Comparison of ENCODE assay signal across 14 cellular contexts in the genomic region with DNA sequence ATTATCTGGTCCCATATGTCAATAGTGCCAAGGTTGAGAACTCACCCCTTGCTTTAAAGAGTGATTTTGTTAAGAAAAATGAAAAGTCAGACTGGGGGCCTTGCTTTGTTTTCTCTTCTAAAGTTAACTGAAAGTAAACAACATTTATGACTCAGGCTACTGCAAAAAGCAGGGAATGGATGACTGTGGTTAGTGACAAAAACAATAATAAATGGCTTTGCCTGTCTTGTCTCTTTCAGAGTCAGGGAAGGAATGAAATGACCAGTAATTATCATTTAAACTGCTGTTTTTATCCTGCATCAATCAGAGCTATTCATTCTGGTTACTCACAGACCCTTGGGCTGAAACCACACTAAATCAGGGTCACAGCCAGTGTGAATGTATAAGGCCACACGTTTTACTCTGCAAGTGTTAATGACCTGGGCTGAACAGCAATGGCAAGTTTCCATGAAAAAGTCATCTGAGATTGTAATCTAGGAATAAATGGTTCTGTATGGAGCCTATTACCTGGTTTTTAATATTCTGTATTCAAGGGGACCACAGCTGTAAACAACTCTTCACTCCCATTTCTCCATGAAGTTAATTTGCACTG.
DNase-seq lines count a peak whose midpoint lies in the region; ATAC-seq and TF ChIP-seq lines count a peak whose summit lies in the region.
"Had no signal": no experiment of that assay in that cellular context is flagged by ENCODE, and none has a peak within 500 bp of the region (broad histone marks: within the 10 kb centered on the region; RNA-seq: fewer than 3 reads in every experiment).

No MANE protein-coding gene starts in this region.

- H3K27me3 Mint-ChIP-seq in nephron progenitor cell (ENCODE audit: low read depth, poor library complexity) = no peaks in the 10 kb centered on the region

- H3K27ac ChIP-seq in cingulate gyrus (ENCODE audit: low read depth, low read length) = peak overlapping the region; percentile 86
- H3K27ac ChIP-seq: colonic mucosa, heart right ventricle, upper lobe of left lung had no signal

- DNase-seq in GM04504 (ENCODE audit: low read depth) = peak; percentile 56
- peak; percentile 90 for DNase-seq in NCI-H69 (lab: John Stamatoyannopoulos, UW)
- no peak for DNase-seq in nephron progenitor cell
- no peak for DNase-seq in HK-2 (ENCODE audit: unreplicated experiment)
- no peak for DNase-seq in KBM-7
- DNase-seq: activated CD4-positive, alpha-beta T cell treated with anti-CD3 and anti-CD28 coated beads for 4 hours; colonic mucosa; heart right ventricle; KG1; SHP77 treated with DMSO at 0.1 percent for 48 hours; upper lobe of left lung had no signal

- no peak overlapping the region for H3K4me3 Mint-ChIP-seq in nephron progenitor cell

- ATAC-seq in GM19324 (IDR thresholded peaks at IDR 0.05; ENCODE audit: low FRiP score, unreplicated experiment) (no peak), GM21528 (IDR thresholded peaks at IDR 0.05; ENCODE audit: low FRiP score, unreplicated experiment) (no peak)
- ATAC-seq: heart right ventricle had no signal

- peak overlapping the region; percentile 79 for H3K27ac Mint-ChIP-seq in nephron progenitor cell

- peaks cover 71% of the 10 kb centered on the region for H3K36me3 Mint-ChIP-seq in nephron progenitor cell (ENCODE audit: low read depth)

- in situ Hi-C loops in KBM-7 (cut with MboI; ENCODE audit: low pct_unique_long_range_greater_than_20kb, low sequenced_read_pairs) = no loop called here

- H3K9me3 Mint-ChIP-seq in nephron progenitor cell = no peaks in the 10 kb centered on the region

- no peak for TF ChIP-seq CTCF in nephron progenitor cell (IDR thresholded peaks at IDR 0.05)

- H3K4me1 Mint-ChIP-seq in nephron progenitor cell = peaks cover 75% of the 10 kb centered on the region

Comparison
In these comparisons a context has a peak if more than half of its experiments do, and no peak if none do; other contexts are left out.
1. DNase-seq: peak in GM04504 (single experiment) and NCI-H69 (single experiment); none in nephron progenitor cell (single experiment), HK-2 (single experiment) and KBM-7 (single experiment).